In genomic region chr3:87197531-87197930, GRCh38 we compare ENCODE assay signal across 17 cellular contexts. TPM values are rescaled to one million over a fixed set of nuclear protein-coding genes. Genes with fewer than 3 reads are reported as not detected.
DNase-seq lines count a peak whose midpoint lies in the region; ATAC-seq and TF ChIP-seq lines count a peak whose summit lies in the region.
"Had no signal": no experiment of that assay in that cellular context is flagged by ENCODE, and none has a peak within 500 bp of the region (broad histone marks: within the 10 kb centered on the region; RNA-seq: fewer than 3 reads in every experiment).

No MANE protein-coding gene starts in this region.

- no peak overlapping the region for H3K4me3 Mint-ChIP-seq in type B pancreatic cell
- H3K4me3 Mint-ChIP-seq: CD4-positive, alpha-beta memory T cell; GM23338; IgD-negative memory B cell had no signal

- no peaks in the 10 kb centered on the region for H4K20me1 ChIP-seq in PC-3 (ENCODE audit: low read length)

- H3K9me3 Mint-ChIP-seq in type B pancreatic cell = peaks cover 7% of the 10 kb centered on the region

- H3K9ac ChIP-seq in PC-3 (ENCODE audit: low read length) = no peak overlapping the region

- CTCF ChIA-PET in PC-3 (lab: Charles Lee) = interaction anchor here (0.6 kb wide), 1 partner anchor 305 kb away, joined by 5 read pairs; no protein-coding TSS in a partner anchor

- peaks cover 4% of the 10 kb centered on the region for H3K36me3 Mint-ChIP-seq in type B pancreatic cell
- H3K36me3 Mint-ChIP-seq: CD4-positive, alpha-beta memory T cell; IgD-negative memory B cell had no signal

- peaks cover 8% of the 10 kb centered on the region for H3K4me1 ChIP-seq in PC-3 (ENCODE audit: insufficient read depth, low read length)
- H3K4me1 ChIP-seq: BE2C had no signal

- no peaks in the 10 kb centered on the region for H3F3A ChIP-seq in PC-3 (ENCODE audit: low read length, unreplicated experiment)

- peaks cover 22% of the 10 kb centered on the region for H3K4me1 Mint-ChIP-seq in type B pancreatic cell (ENCODE audit: unreplicated experiment)
- H3K4me1 Mint-ChIP-seq: CD4-positive, alpha-beta memory T cell; GM23338; IgD-negative memory B cell had no signal

- ATAC-seq in PC-3 (peak; percentile 52), left colon (peak; percentile 91)
- ATAC-seq: GM23338 had no signal

- peaks cover 5% of the 10 kb centered on the region; the same call in 1 of the 2 replicates for H3K36me3 ChIP-seq in PC-3 (ENCODE audit: low read depth, low read length)
- H3K36me3 ChIP-seq: BE2C had no signal

- POLR2A ChIA-PET in PC-3 (lab: Charles Lee; ENCODE audit: unreplicated experiment) = interaction anchor here (0.6 kb wide), 1 partner anchor 29 kb away, joined by 3 read pairs; the partner anchor contains the start of gene CHMP2B

- no peaks in the 10 kb centered on the region for H3K27me3 ChIP-seq in PC-3 (ENCODE audit: low read length)

- H3K79me2 ChIP-seq in PC-3 (ENCODE audit: low read length) = no peaks in the 10 kb centered on the region

- H3K27ac ChIP-seq in PC-3 (ENCODE audit: low read length) = peak overlapping the region; percentile 42

- H3K27ac Mint-ChIP-seq in type B pancreatic cell = peak overlapping the region; percentile 84
- H3K27ac Mint-ChIP-seq: CD4-positive, alpha-beta memory T cell; GM23338; IgD-negative memory B cell had no signal

- H3K4me2 ChIP-seq in PC-3 (ENCODE audit: low read length) = peak overlapping the region; percentile 18
- H3K4me2 ChIP-seq: GM23338 had no signal

- no peaks in the 10 kb centered on the region for H3K9me2 ChIP-seq in PC-3 (replicated peaks; ENCODE audit: low read length)

- TF ChIP-seq CTCF in PC-3 (conservative IDR thresholded peaks at IDR 0.05; ENCODE audit: low read depth, low read length) = no peak
- no peak for TF ChIP-seq CTCF in type B pancreatic cell (conservative IDR thresholded peaks at IDR 0.05)

- H3K27me3 Mint-ChIP-seq in type B pancreatic cell = peaks cover 13% of the 10 kb centered on the region

- peaks cover 18% of the 10 kb centered on the region; the same call in 1 of the 2 replicates for H3K9me3 ChIP-seq in PC-3 (ENCODE audit: low read length)
- H3K9me3 ChIP-seq: BE2C had no signal

- DNase-seq in PC-3 (no peak), left colon (peak; percentile 4 to 36), mucosa of gallbladder (ENCODE audit: low spot score) (peak; percentile 30), type B pancreatic cell (ENCODE audit: extremely low spot score, unreplicated experiment) (no peak), NCI-H1105 treated with DMSO at 0.1 percent for 48 hours (lab: John Stamatoyannopoulos, UW) (no peak), 8988T (no peak)
- no peak for DNase-seq in NK-92 treated with Interleukin-12 subunit alpha and Interleukin-12 subunit beta, amount 100 ng/mL, for 24 hours (lab: John Stamatoyannopoulos, UW)
- DNase-seq: ACHN; BE2C; C1 segment of cervical spinal cord; CD4-positive, alpha-beta memory T cell; DMS153; DMS79; GDM1; HCEC 1CT had no signal

- no peak overlapping the region for H3K4me3 ChIP-seq in PC-3 (ENCODE audit: low read length)
- H3K4me3 ChIP-seq: GM23338 had no signal

- intact Hi-C loops in PC-3 (cut with micrococcal nuclease) (no loop called here), left colon (cut with DNase I, micrococcal nuclease) (no loop called here)

- BruUV-seq in PC-3 (replicated peaks; lab: Mats Ljungman, UMichigan) = TSS peak; percentile 30

- no peak overlapping the region for H2AFZ ChIP-seq in PC-3 (ENCODE audit: low read length)
- H2AFZ ChIP-seq: GM23338 had no signal

RNA-seq across cellular contexts. Expression of gene CHMP2B, which starts 29.6 kb away (rescaled TPM):
- total RNA-seq in PC-3 (2014; rRNA removed) (40.1 and 49.4 TPM in 2 replicates), left colon (100 to 1,000 TPM in 1 of 2 donors, 10 to 100 TPM in 1; 79.0 to 103 TPM), mucosa of gallbladder (54.0 TPM), type B pancreatic cell (ENCODE audit: low replicate concordance) (29.0 and 36.8 TPM in 2 replicates)

Comparison
In these comparisons a context has a peak if more than half of its experiments do, and no peak if none do; other contexts are left out.
1. DNase-seq: peak in left colon (2 of 2) and mucosa of gallbladder (single experiment); none in PC-3 (single experiment), type B pancreatic cell (single experiment), NCI-H1105 treated with DMSO at 0.1 percent for 48 hours (single experiment), 8988T (single experiment) and NK-92 treated with Interleukin-12 subunit alpha and Interleukin-12 subunit beta, amount 100 ng/mL, for 24 hours (single experiment).